In the genomic region with DNA sequence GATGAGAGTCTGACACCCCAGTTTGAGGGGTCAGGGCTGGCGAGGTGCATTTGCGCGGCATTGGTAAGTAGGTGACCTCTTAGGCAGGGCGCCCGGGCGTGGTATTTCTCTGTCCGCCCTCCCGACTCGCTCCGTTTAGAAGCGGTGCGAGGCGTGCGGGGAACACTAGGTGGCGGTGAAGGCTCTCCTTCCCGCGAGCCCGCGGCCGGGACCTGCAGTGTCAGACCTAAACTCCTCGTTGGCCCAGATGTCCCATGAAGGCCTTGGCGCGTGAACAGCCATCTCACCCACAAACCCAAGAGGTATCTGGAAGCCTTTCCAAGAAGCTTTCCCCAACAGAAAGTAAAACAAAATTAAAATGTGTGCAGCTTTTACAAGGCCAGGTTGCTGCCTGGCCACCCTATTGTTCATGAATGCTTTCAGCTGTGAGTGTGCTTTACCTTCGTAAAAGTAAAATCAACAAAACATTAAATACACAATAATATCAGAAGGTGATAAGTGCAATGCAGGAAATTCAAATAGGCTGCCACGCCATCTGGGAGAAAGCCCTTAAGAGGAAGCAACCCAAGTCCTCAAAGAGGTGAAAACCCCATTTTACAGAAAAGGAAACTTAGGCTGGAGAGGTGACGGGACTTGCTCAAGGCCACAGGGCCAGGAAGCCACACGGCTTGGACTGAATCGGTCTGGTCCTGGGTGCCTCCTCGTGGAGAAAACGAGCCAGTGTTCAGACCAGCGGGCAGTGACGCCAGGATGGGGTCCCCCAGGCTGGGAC, we compare ENCODE assay signal across 1 cellular context.
A peak's percentile ranks its signal among the peaks of the same experiment; 100 is the strongest.
TF ChIP-seq lines count a peak whose summit lies in the region.

No MANE protein-coding gene starts in this region.

TF ChIP-seq in H1, 55 proteins besides CTCF, POLR2A, EP300 and RAD21 (continued from another document):
- TF ChIP-seq GABPA (IDR thresholded peaks at IDR 0.05; ENCODE audit: borderline replicate concordance, insufficient read depth, low read length) = peak; percentile 53; the same call in 1 of the 2 replicates
